ENCODE assay signal across 8 cellular contexts in the genomic region with DNA sequence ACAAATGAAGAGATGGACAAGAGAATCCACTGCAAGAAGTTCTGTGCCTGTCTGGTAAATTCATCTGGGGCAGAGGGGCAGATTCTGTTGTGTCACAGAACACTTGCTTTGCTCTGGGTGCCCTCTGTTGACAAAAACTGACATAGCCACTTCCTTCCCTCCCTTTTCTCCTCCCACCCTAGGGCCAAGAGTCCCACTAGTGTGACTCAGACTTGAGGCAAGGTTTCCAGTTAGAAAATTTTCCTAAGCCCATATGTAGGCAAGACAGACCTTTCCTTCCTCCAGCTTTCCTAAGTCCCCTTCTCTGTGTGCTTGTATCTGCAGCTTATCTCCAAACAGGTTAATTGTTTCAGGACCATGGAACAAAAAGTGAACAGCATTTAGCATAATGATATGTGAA.
A peak's percentile ranks its signal among the peaks of the same experiment; 100 is the strongest.
DNase-seq lines count a peak whose midpoint lies in the region; ATAC-seq, FAIRE-seq and TF ChIP-seq lines count a peak whose summit lies in the region.

No MANE protein-coding gene starts in this region.

- no peaks in the 10 kb centered on the region for H3K9me3 ChIP-seq in Panc1 (ENCODE audit: control insufficient read depth, insufficient read depth, low read depth, low read length)
- H3K9me3 ChIP-seq in smooth muscle cell (replicated peaks; ENCODE audit: low read depth) = no peaks in the 10 kb centered on the region

- H3K36me3 ChIP-seq in Panc1 (ENCODE audit: control insufficient read depth, insufficient read depth, low read length) (no peaks in the 10 kb centered on the region), smooth muscle cell (ENCODE audit: low read depth) (no peaks in the 10 kb centered on the region)

- H4K20me1 ChIP-seq in smooth muscle cell (ENCODE audit: low read depth) = peaks cover 64% of the 10 kb centered on the region

- H3K27me3 ChIP-seq in Panc1 (ENCODE audit: control insufficient read depth, insufficient read depth, low read length) = no peaks in the 10 kb centered on the region
- no peaks in the 10 kb centered on the region for H3K27me3 ChIP-seq in smooth muscle cell (ENCODE audit: low read depth)

- H3K4me1 ChIP-seq in Panc1 (ENCODE audit: control insufficient read depth, insufficient read depth, low read length) (no peaks in the 10 kb centered on the region; the same call in 1 of the 2 replicates), smooth muscle cell (ENCODE audit: low read depth) (no peaks in the 10 kb centered on the region)

- POLR2A ChIA-PET in Panc1 (lab: Charles Lee) = interaction anchor here (0.6 kb wide), 1 partner anchor 7 kb away, joined by 3 read pairs; no protein-coding TSS in a partner anchor

- in situ Hi-C loops in Panc1 (cut with HindIII; ENCODE audit: low pct_unique_long_range_greater_than_20kb, low sequenced_read_pairs) = no loop called here
- in situ Hi-C loops in astrocyte of the spinal cord (cut with HindIII; ENCODE audit: low sequenced_read_pairs) = no loop called here

- peaks cover 86% of the 10 kb centered on the region for H3K79me2 ChIP-seq in smooth muscle cell (ENCODE audit: low read depth)

- peak; percentile 80 for TF ChIP-seq CTCF in Panc1 (IDR thresholded peaks at IDR 0.05)
- TF ChIP-seq CTCF in astrocyte of the spinal cord (IDR thresholded peaks at IDR 0.05; ENCODE audit: low read depth, low read length) = peak; percentile 74
- TF ChIP-seq CTCF in smooth muscle cell (IDR thresholded peaks at IDR 0.05; ENCODE audit: borderline replicate concordance, insufficient read depth, poor library complexity, severe bottlenecking) = peak; percentile 49

- no peak for FAIRE-seq in HTR-8/SVneo (lab: Jason Lieb, UNC)

- peak; percentile 52 for DNase-seq in DMS153 treated with DMSO at 0.1 percent for 48 hours (lab: John Stamatoyannopoulos, UW; ENCODE audit: unreplicated experiment)
- DNase-seq in HTR-8/SVneo (ENCODE audit: insufficient read length, low spot score) = peak; percentile 61
- DNase-seq in Panc1 (ENCODE audit: low read depth, low spot score) = peak; percentile 77
- peak; percentile 89 for DNase-seq in astrocyte of the spinal cord (ENCODE audit: low read depth, low spot score)
- DNase-seq in iPS-NIHi11 (ENCODE audit: low spot score) = peak; percentile 56
- DNase-seq in smooth muscle cell (lab: John Stamatoyannopoulos, UW; ENCODE audit: unreplicated experiment) = no peak

- no peak overlapping the region for H2AFZ ChIP-seq in smooth muscle cell (ENCODE audit: low read depth)

- H3K4me3 ChIP-seq in Panc1 (ENCODE audit: low read depth in 2 of 2, low read length in 2 of 2) (no peak overlapping the region), astrocyte of the spinal cord (ENCODE audit: low read depth, low read length) (no peak overlapping the region), smooth muscle cell (no peak overlapping the region)

- ATAC-seq in Panc1 (peak; percentile 99), GM21576 (IDR thresholded peaks at IDR 0.05; ENCODE audit: unreplicated experiment) (no peak), HG02981 (IDR thresholded peaks at IDR 0.05; ENCODE audit: unreplicated experiment) (no peak)

- intact Hi-C loops in Panc1 (cut with micrococcal nuclease; ENCODE audit: unreplicated experiment) = no loop called here

- CTCF ChIA-PET in Panc1 (lab: Charles Lee) = interaction anchor here (0.6 kb wide), 1 partner anchor 357 kb away, joined by 3 read pairs; no protein-coding TSS in a partner anchor

- H3K27ac ChIP-seq in Panc1 (ENCODE audit: low read length) (peak overlapping the region; percentile 15), smooth muscle cell (ENCODE audit: low read depth) (peak overlapping the region; percentile 80)

- peak overlapping the region; percentile 53 for H3K4me2 ChIP-seq in smooth muscle cell

- no TSS peak for BruUV-seq in Panc1 (replicated peaks; lab: Mats Ljungman, UMichigan)

- peaks cover 8% of the 10 kb centered on the region for H3F3A ChIP-seq in smooth muscle cell (ENCODE audit: low read depth)

- H3K9ac ChIP-seq in smooth muscle cell (ENCODE audit: low read depth) = no peak overlapping the region
